In the genomic region with DNA sequence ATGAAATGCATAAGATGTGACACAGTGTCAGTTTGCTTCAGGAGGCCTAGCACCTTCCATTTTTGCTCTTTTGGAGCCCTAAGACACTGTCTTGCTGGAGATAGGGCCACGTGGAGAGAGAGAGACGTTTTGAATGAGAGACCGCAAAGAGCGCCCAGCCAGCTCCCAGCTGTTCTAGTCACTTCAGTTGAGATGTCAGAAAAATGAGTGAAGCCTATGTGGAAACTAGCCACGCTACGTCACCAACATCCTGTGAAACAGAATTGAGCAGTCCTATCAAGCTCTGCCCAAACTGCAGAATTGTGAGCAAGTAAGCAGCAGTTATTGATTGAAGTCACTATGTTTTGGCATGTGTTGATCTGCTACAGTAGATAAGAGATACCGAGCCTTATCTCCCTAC, we compare ENCODE assay signal across 15 cellular contexts. TPM values are rescaled to one million over a fixed set of nuclear protein-coding genes. Genes with fewer than 3 reads are reported as not detected.
DNase-seq lines count a peak whose midpoint lies in the region; ATAC-seq, FAIRE-seq and TF ChIP-seq lines count a peak whose summit lies in the region.
"Had no signal": no experiment of that assay in that cellular context is flagged by ENCODE, and none has a peak within 500 bp of the region (broad histone marks: within the 10 kb centered on the region; RNA-seq: fewer than 3 reads in every experiment).

No MANE protein-coding gene starts in this region.

- H4K20me1 ChIP-seq in K562 (replicated peaks; ENCODE audit: control insufficient read depth, insufficient read depth, low read length), result no peaks in the 10 kb centered on the region

- H3K36me3 ChIP-seq in K562 (ENCODE audit: control insufficient read depth, insufficient read depth, low read length) (no peaks in the 10 kb centered on the region), right lobe of liver (no peaks in the 10 kb centered on the region)
- H3K36me3 ChIP-seq: breast epithelium had no signal

- no peak for TF ChIP-seq EP300 in K562 (IDR thresholded peaks at IDR 0.05; ENCODE audit: low read length)

- H3K9me3 ChIP-seq in K562 (replicated peaks; ENCODE audit: control insufficient read depth, insufficient read depth, low read depth, low read length), result no peaks in the 10 kb centered on the region
- no peaks in the 10 kb centered on the region for H3K9me3 ChIP-seq in right lobe of liver
- H3K9me3 ChIP-seq: breast epithelium had no signal

- POLR2A ChIA-PET in K562 (lab: Yijun Ruan, JAX), result no interaction called here

- peak overlapping the region; percentile 70 for H3K27ac Mint-ChIP-seq in T-helper 2 cell treated with Interferon-gamma antibody and Interleukin-4, amounts not matched to agents 5 μg/mL and 100 μg/mL, for 36 hours
- H3K27ac Mint-ChIP-seq: HFFc6 had no signal

- peaks cover 29% of the 10 kb centered on the region for H3K4me1 Mint-ChIP-seq in T-helper 2 cell treated with Interferon-gamma antibody and Interleukin-4, amounts not matched to agents 5 μg/mL and 100 μg/mL, for 36 hours (ENCODE audit: low read depth)

- no peak overlapping the region for H3K27ac ChIP-seq in K562 (ENCODE audit: extremely low read depth, low read depth, low read length)
- no peak overlapping the region for H3K27ac ChIP-seq in right lobe of liver
- H3K27ac ChIP-seq: breast epithelium, foreskin keratinocyte, PC-9 had no signal

- TF ChIP-seq RAD21 in K562 (CRISPR knock-in tag; conservative IDR thresholded peaks at IDR 0.05 in 1 of 2, IDR thresholded peaks at IDR 0.05 in 1 of 2), result no peak

- TF ChIP-seq CTCF in K562 (IDR thresholded peaks at IDR 0.05 in 2 of 3, conservative IDR thresholded peaks at IDR 0.05 in 1 of 3; ENCODE audit: insufficient read depth in 2 of 3, low read depth in 1 of 3, low read length in 3 of 3), result no peak
- no peak for TF ChIP-seq CTCF in right lobe of liver (IDR thresholded peaks at IDR 0.05)

- no peaks in the 10 kb centered on the region for H3K9me1 ChIP-seq in K562 (ENCODE audit: control insufficient read depth, insufficient read depth, low read length)

- in situ Hi-C loops in K562 (cut with MboI), result no loop called here

- intact Hi-C loops in K562 (cut with micrococcal nuclease), result no loop called here
- intact Hi-C loops in right lobe of liver (cut with DNase I), result no loop called here

- CTCF ChIA-PET in K562 (lab: Yijun Ruan, JAX; ENCODE audit: low intra/inter-chr PET ratio), result interaction anchor here (0.7 kb wide), 1 partner anchor 1059 kb away, joined by 3 read pairs; no protein-coding TSS in a partner anchor

- peaks cover 3% of the 10 kb centered on the region for H3K36me3 Mint-ChIP-seq in T-helper 2 cell treated with Interferon-gamma antibody and Interleukin-4, amounts not matched to agents 5 μg/mL and 100 μg/mL, for 36 hours (ENCODE audit: low read depth)

- no peaks in the 10 kb centered on the region for H3K27me3 ChIP-seq in K562 (ENCODE audit: control insufficient read depth in 2 of 2, insufficient read depth in 2 of 2, low read length in 2 of 2)
- H3K27me3 ChIP-seq in right lobe of liver, result no peaks in the 10 kb centered on the region
- H3K27me3 ChIP-seq: foreskin keratinocyte had no signal

- H3K27me3 Mint-ChIP-seq in T-helper 2 cell treated with Interferon-gamma antibody and Interleukin-4, amounts not matched to agents 5 μg/mL and 100 μg/mL, for 36 hours (ENCODE audit: low read depth), result no peaks in the 10 kb centered on the region

- no peak overlapping the region for H3K9ac ChIP-seq in K562 (ENCODE audit: insufficient read depth in 1 of 2, low read depth in 2 of 2, low read length in 2 of 2)

- no peak overlapping the region for H3K4me3 Mint-ChIP-seq in T-helper 2 cell treated with Interferon-gamma antibody and Interleukin-4, amounts not matched to agents 5 μg/mL and 100 μg/mL, for 36 hours
- H3K4me3 Mint-ChIP-seq: HFFc6 had no signal

- H2AFZ ChIP-seq in K562 (ENCODE audit: low read depth, low read length), result 0 out of 2 replicates have a peak overlapping the region, but pooled peaks have one; percentile 40
- H2AFZ ChIP-seq: PC-9 had no signal

- no peaks in the 10 kb centered on the region for H3K9me3 Mint-ChIP-seq in T-helper 2 cell treated with Interferon-gamma antibody and Interleukin-4, amounts not matched to agents 5 μg/mL and 100 μg/mL, for 36 hours
- H3K9me3 Mint-ChIP-seq: HFFc6 had no signal

- H3K4me3 ChIP-seq in K562 (no peak overlapping the region), right lobe of liver (no peak overlapping the region)
- H3K4me3 ChIP-seq: breast epithelium, PC-9 had no signal

- no peak; the same call in 1 of the 3 replicates for ATAC-seq in K562
- ATAC-seq in stimulated activated naive CD8-positive, alpha-beta T cell treated with anti-CD3 and anti-CD28 coated beads, Interleukin-15, Interleukin-2, amounts not matched to agents 100 U/mL and 50 U/mL, for 24 hours, result peak; percentile 44
- ATAC-seq in right lobe of liver, result no peak
- ATAC-seq in GM21723 (IDR thresholded peaks at IDR 0.05; ENCODE audit: unreplicated experiment), result no peak
- ATAC-seq: foreskin keratinocyte had no signal

- H3K79me2 ChIP-seq in K562 (ENCODE audit: control insufficient read depth, insufficient read depth, low read length), result no peaks in the 10 kb centered on the region

- no TSS peak for BruUV-seq in K562 (replicated peaks; lab: Mats Ljungman, UMichigan)

- peaks cover 0 to 5% of the 10 kb centered on the region in 2 experiments; a peak in 2 of 5 replicates for H3K4me1 ChIP-seq in K562 (replicated peaks in 1 of 2; ENCODE audit: control insufficient read depth in 2 of 2, insufficient read depth in 2 of 2, low read length in 2 of 2)
- no peaks in the 10 kb centered on the region for H3K4me1 ChIP-seq in right lobe of liver
- H3K4me1 ChIP-seq: breast epithelium, foreskin keratinocyte had no signal

- no peak for FAIRE-seq in K562 (lab: Jason Lieb, UNC)

- 0% methylated on average over 5 of the region's 7 CpGs for WGBS in K562 (ENCODE audit: insufficient coverage, low coverage, missing lambda C conversion rate)
- 71% methylated on average over 7 of the region's 7 CpGs for WGBS in right lobe of liver (ENCODE audit: insufficient coverage, low coverage, low lambda C conversion rate, missing lambda C conversion rate)

- peak; percentile 15 for DNase-seq in stimulated activated CD4-positive, alpha-beta T cell treated with anti-CD3 and anti-CD28 coated beads, Interleukin-15, amount 100 ng/mL, for 24 hours
- no peak for DNase-seq in stimulated activated CD4-positive, alpha-beta T cell treated with anti-CD3 and anti-CD28 coated beads, Interleukin-12 subunit alpha, Interleukin-12 subunit beta, amount 100 ng/mL, for 4 hours
- DNase-seq in T-helper 2 cell treated with Interferon-gamma antibody and Interleukin-4, amounts not matched to agents 5 μg/mL and 100 μg/mL, for 36 hours (ENCODE audit: low spot score), result peak; percentile 19
- DNase-seq in K562 (ENCODE audit: extremely low read depth in 1 of 4, low spot score in 3 of 4) (peak; percentile 3 to 38 (median 8)), hepatic stellate cell (ENCODE audit: low spot score) (no peak), right lobe of liver (no peak)
- peak; percentile 27 for DNase-seq in stimulated activated naive CD8-positive, alpha-beta T cell treated with anti-CD3 and anti-CD28 coated beads, Interleukin-15, Interleukin-2, amounts not matched to agents 100 U/mL and 50 U/mL, for 24 hours
- DNase-seq: foreskin keratinocyte, HFFc6, midbrain, NCI-H1092 treated with DMSO at 0.1 percent for 48 hours, NCI-H226, PC-9 had no signal

- TF ChIP-seq POLR2A in K562 (conservative IDR thresholded peaks at IDR 0.05) (no peak), right lobe of liver (IDR thresholded peaks at IDR 0.05) (no peak)

- peak overlapping the region; percentile 18; the same call in 1 of the 2 replicates for H3K4me2 ChIP-seq in K562 (ENCODE audit: insufficient read depth, low read length)
- H3K4me2 ChIP-seq: PC-9 had no signal

RNA-seq across cellular contexts. Expression of gene GPR82, which starts 13.1 kb away (rescaled TPM):
- total RNA-seq in K562 (2011; cell fraction: chromatin; rRNA removed; ENCODE audit: low replicate concordance), result not detected in 2 replicates
- total RNA-seq in K562 (2011; cell fraction: nucleolus; rRNA removed), result not detected in 2 replicates
- not detected in 2 replicates for total RNA-seq in K562 (2011; cell fraction: nucleoplasm; rRNA removed)
- total RNA-seq in K562 (2014; rRNA removed), result not detected in 2 replicates
- total RNA-seq in K562 (2014; rRNA removed; fragmentation: Illumina TruSeq; extraction: Trizol), result not detected in 2 replicates
- total RNA-seq in K562 (2015; rRNA removed; fragmentation: Illumina TruSeq; extraction: Trizol), result not detected in 2 replicates
- total RNA-seq in K562 (2021), result not detected in 2 replicates
- polyA plus RNA-seq in K562 (2011; rRNA removed), result not detected in 2 replicates
- polyA plus RNA-seq in K562 (2011; cell fraction: cytosol; rRNA removed), result not detected in 2 replicates
- polyA plus RNA-seq in K562 (2011; cell fraction: nucleus; rRNA removed), result not detected in 2 replicates
- polyA plus RNA-seq in K562 (2012), result not detected in 2 replicates
- polyA plus RNA-seq in K562 (2014; fragmentation: Illumina TruSeq; extraction: Trizol), result not detected in 2 replicates
- not detected for polyA plus RNA-seq in K562 (2014; fragmentation: Nextera tagmentation; extraction: Ambion mirVana)
- polyA plus RNA-seq in K562 (2014; rRNA removed), result not detected in 2 replicates
- polyA minus RNA-seq in K562 (2011; rRNA and poly(A)+ RNA removed), result not detected in 2 replicates
- polyA minus RNA-seq in K562 (2011; cell fraction: cytosol; rRNA and poly(A)+ RNA removed), result not detected in 2 replicates
- polyA minus RNA-seq in K562 (2011; cell fraction: nucleus; rRNA and poly(A)+ RNA removed), result not detected in 2 replicates
- under 1 TPM; 0.06 to 0.44 (median 0.20) TPM for total RNA-seq in right lobe of liver
- total RNA-seq: foreskin keratinocyte, HFFc6, PC-9 had no signal
- polyA plus RNA-seq: foreskin keratinocyte had no signal

RNA-seq across cellular contexts. Expression of gene GPR34, which starts 48.3 kb away (rescaled TPM):
- 0.16 TPM in 1 of 2 replicates, not detected in the other for total RNA-seq in K562 (2011; cell fraction: chromatin; rRNA removed; ENCODE audit: low replicate concordance)
- not detected in 2 replicates for total RNA-seq in K562 (2011; cell fraction: nucleolus; rRNA removed)
- total RNA-seq in K562 (2011; cell fraction: nucleoplasm; rRNA removed), result not detected in 2 replicates
- total RNA-seq in K562 (2014; rRNA removed), result not detected in 2 replicates
- not detected in 2 replicates for total RNA-seq in K562 (2014; rRNA removed; fragmentation: Illumina TruSeq; extraction: Trizol)
- not detected in 2 replicates for total RNA-seq in K562 (2015; rRNA removed; fragmentation: Illumina TruSeq; extraction: Trizol)
- total RNA-seq in K562 (2021), result not detected in 2 replicates
- polyA plus RNA-seq in K562 (2011; rRNA removed), result not detected in 2 replicates
- not detected in 2 replicates for polyA plus RNA-seq in K562 (2011; cell fraction: cytosol; rRNA removed)
- not detected in 2 replicates for polyA plus RNA-seq in K562 (2011; cell fraction: nucleus; rRNA removed)
- polyA plus RNA-seq in K562 (2012), result 0.14 TPM in 1 of 2 replicates, not detected in the other
- polyA plus RNA-seq in K562 (2014; fragmentation: Illumina TruSeq; extraction: Trizol), result not detected in 2 replicates
- polyA plus RNA-seq in K562 (2014; fragmentation: Nextera tagmentation; extraction: Ambion mirVana), result not detected
- 0.13 TPM in 1 of 2 replicates, not detected in the other for polyA plus RNA-seq in K562 (2014; rRNA removed)
- not detected in 2 replicates for polyA minus RNA-seq in K562 (2011; rRNA and poly(A)+ RNA removed)
- polyA minus RNA-seq in K562 (2011; cell fraction: cytosol; rRNA and poly(A)+ RNA removed), result not detected in 2 replicates
- polyA minus RNA-seq in K562 (2011; cell fraction: nucleus; rRNA and poly(A)+ RNA removed), result not detected in 2 replicates
- total RNA-seq in right lobe of liver, result 1 to 10 TPM; 1.8 to 3.8 (median 3.2) TPM
- total RNA-seq: foreskin keratinocyte, HFFc6, PC-9 had no signal
- polyA plus RNA-seq: foreskin keratinocyte had no signal

Comparison
In these comparisons a context has a peak if more than half of its experiments do, and no peak if none do; other contexts are left out.
1. DNase-seq: peak in stimulated activated CD4-positive, alpha-beta T cell treated with anti-CD3 and anti-CD28 coated beads, Interleukin-15, amount 100 ng/mL, for 24 hours (single experiment), T-helper 2 cell treated with Interferon-gamma antibody and Interleukin-4, amounts not matched to agents 5 μg/mL and 100 μg/mL, for 36 hours (single experiment), K562 (4 of 4) and stimulated activated naive CD8-positive, alpha-beta T cell treated with anti-CD3 and anti-CD28 coated beads, Interleukin-15, Interleukin-2, amounts not matched to agents 100 U/mL and 50 U/mL, for 24 hours (single experiment); none in stimulated activated CD4-positive, alpha-beta T cell treated with anti-CD3 and anti-CD28 coated beads, Interleukin-12 subunit alpha, Interleukin-12 subunit beta, amount 100 ng/mL, for 4 hours (single experiment), hepatic stellate cell (single experiment) and right lobe of liver (0 of 3).